In genomic region chr10:48895198-48895720, GRCh38 we compare ENCODE assay signal across 1 cellular context.
TF ChIP-seq lines count a peak whose summit lies in the region.

No MANE protein-coding gene starts in this region.

TF ChIP-seq in IMR-90, 13 proteins besides CTCF, POLR2A, EP300 and RAD21 (continued from another document):
- TF ChIP-seq BHLHE40 (IDR thresholded peaks at IDR 0.05; ENCODE audit: low read depth, low read length) = no peak
- TF ChIP-seq, protein P1, sequence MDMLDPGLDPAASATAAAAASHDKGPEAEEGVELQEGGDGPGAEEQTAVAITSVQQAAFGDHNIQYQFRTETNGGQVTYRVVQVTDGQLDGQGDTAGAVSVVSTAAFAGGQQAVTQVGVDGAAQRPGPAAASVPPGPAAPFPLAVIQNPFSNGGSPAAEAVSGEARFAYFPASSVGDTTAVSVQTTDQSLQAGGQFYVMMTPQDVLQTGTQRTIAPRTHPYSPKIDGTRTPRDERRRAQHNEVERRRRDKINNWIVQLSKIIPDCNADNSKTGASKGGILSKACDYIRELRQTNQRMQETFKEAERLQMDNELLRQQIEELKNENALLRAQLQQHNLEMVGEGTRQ (IDR thresholded peaks at IDR 0.05; ENCODE audit: low read depth, low read length) = no peak
- TF ChIP-seq, protein P2, sequence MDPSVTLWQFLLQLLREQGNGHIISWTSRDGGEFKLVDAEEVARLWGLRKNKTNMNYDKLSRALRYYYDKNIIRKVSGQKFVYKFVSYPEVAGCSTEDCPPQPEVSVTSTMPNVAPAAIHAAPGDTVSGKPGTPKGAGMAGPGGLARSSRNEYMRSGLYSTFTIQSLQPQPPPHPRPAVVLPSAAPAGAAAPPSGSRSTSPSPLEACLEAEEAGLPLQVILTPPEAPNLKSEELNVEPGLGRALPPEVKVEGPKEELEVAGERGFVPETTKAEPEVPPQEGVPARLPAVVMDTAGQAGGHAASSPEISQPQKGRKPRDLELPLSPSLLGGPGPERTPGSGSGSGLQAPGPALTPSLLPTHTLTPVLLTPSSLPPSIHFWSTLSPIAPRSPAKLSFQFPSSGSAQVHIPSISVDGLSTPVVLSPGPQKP (IDR thresholded peaks at IDR 0.05; ENCODE audit: borderline replicate concordance, low read depth, low read length) = no peak
TF ChIP-seq in IMR-90: peak in this region for 0.
